12 cellular contexts compared by ENCODE assay signal in the genomic region with DNA sequence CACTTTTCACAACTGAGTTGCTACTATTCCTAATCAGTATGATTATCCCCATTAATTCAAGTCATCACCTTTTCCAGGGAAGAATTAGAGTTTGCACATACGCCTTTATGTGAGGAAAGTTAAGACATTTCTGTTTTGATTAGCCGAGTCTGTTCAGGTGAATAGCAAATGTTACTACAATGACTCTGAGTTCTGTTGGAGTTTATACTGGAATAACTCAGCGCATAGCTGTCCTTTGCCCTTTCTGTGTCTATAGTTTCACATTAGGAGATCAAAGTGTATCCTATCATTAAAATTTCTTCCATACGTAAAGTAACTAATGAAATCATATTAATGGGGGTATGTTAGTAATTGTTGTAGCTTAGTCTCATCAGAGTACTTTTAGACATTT. TPM values are rescaled to one million over a fixed set of nuclear protein-coding genes. Genes with fewer than 3 reads are reported as not detected.
DNase-seq lines count a peak whose midpoint lies in the region; ATAC-seq and TF ChIP-seq lines count a peak whose summit lies in the region.
"Had no signal": no experiment of that assay in that cellular context is flagged by ENCODE, and none has a peak within 500 bp of the region (broad histone marks: within the 10 kb centered on the region; RNA-seq: fewer than 3 reads in every experiment).

No MANE protein-coding gene starts in this region.

- no peaks in the 10 kb centered on the region for H3K27me3 Mint-ChIP-seq in CD8-positive, alpha-beta T cell (ENCODE audit: low read depth)
- H3K27me3 Mint-ChIP-seq in brain = peaks cover 16% of the 10 kb centered on the region
- H3K27me3 Mint-ChIP-seq in type B pancreatic cell = no peaks in the 10 kb centered on the region
- peaks cover 3% of the 10 kb centered on the region for H3K27me3 Mint-ChIP-seq in progenitor cell of endocrine pancreas

- no peaks in the 10 kb centered on the region for H3K27me3 ChIP-seq in CD8-positive, alpha-beta T cell (ENCODE audit: insufficient read depth, low read length)
- H3K27me3 ChIP-seq in KMS-11 (ENCODE audit: insufficient read depth, low read depth) (no peaks in the 10 kb centered on the region), osteoblast (ENCODE audit: insufficient read depth, low read length) (no peaks in the 10 kb centered on the region)

- H3K36me3 Mint-ChIP-seq in CD8-positive, alpha-beta T cell = peaks cover 16% of the 10 kb centered on the region
- no peaks in the 10 kb centered on the region for H3K36me3 Mint-ChIP-seq in brain
- no peaks in the 10 kb centered on the region for H3K36me3 Mint-ChIP-seq in type B pancreatic cell
- H3K36me3 Mint-ChIP-seq in progenitor cell of endocrine pancreas (ENCODE audit: insufficient read depth) = no peaks in the 10 kb centered on the region

- H3K4me1 ChIP-seq in CD8-positive, alpha-beta T cell (ENCODE audit: insufficient read depth, low read length) = peaks cover 82% of the 10 kb centered on the region
- H3K4me1 ChIP-seq in KMS-11 (ENCODE audit: low read depth, poor library complexity, severe bottlenecking) (peaks cover 45% of the 10 kb centered on the region), osteoblast (ENCODE audit: insufficient read depth, low read length) (peaks cover 27% of the 10 kb centered on the region)

- H3K9me3 Mint-ChIP-seq in CD8-positive, alpha-beta T cell = no peaks in the 10 kb centered on the region
- no peaks in the 10 kb centered on the region for H3K9me3 Mint-ChIP-seq in brain
- no peaks in the 10 kb centered on the region for H3K9me3 Mint-ChIP-seq in type B pancreatic cell
- no peaks in the 10 kb centered on the region for H3K9me3 Mint-ChIP-seq in progenitor cell of endocrine pancreas (ENCODE audit: low read depth)

- peaks cover 5% of the 10 kb centered on the region for H3K79me2 ChIP-seq in KMS-11 (ENCODE audit: insufficient read depth, low read depth)
- peaks cover 95% of the 10 kb centered on the region for H3K79me2 ChIP-seq in osteoblast (ENCODE audit: insufficient read depth, low read length)

- ATAC-seq in CD8-positive, alpha-beta T cell = no peak
- ATAC-seq in GM19351 (IDR thresholded peaks at IDR 0.05; ENCODE audit: unreplicated experiment) = no peak

- POLR2A ChIA-PET in CD8-positive, alpha-beta T cell (lab: Charles Lee) = interaction anchor here (0.8 to 3.2 kb wide), 7 partner anchors 9 to 220 kb away, joined by 3 to 19 read pairs (median 6); a partner anchor contains a TSS

- H3K4me2 ChIP-seq in KMS-11 (peak overlapping the region; percentile 40; the same call in 1 of the 2 replicates), osteoblast (ENCODE audit: insufficient read depth, low read length) (peak overlapping the region; percentile 64)

- no peak overlapping the region for H2AFZ ChIP-seq in KMS-11 (ENCODE audit: low read depth)
- H2AFZ ChIP-seq in osteoblast (ENCODE audit: low read length) = no peak overlapping the region

- H3K9ac ChIP-seq in KMS-11 = no peak overlapping the region

- H4K20me1 ChIP-seq in KMS-11 (ENCODE audit: insufficient read depth) (no peaks in the 10 kb centered on the region), osteoblast (ENCODE audit: insufficient read depth, low read length) (peaks cover 42% of the 10 kb centered on the region)

- no peaks in the 10 kb centered on the region for H3K36me3 ChIP-seq in CD8-positive, alpha-beta T cell (ENCODE audit: insufficient read depth, low read length)
- H3K36me3 ChIP-seq in KMS-11 (ENCODE audit: insufficient read depth) (no peaks in the 10 kb centered on the region), osteoblast (ENCODE audit: insufficient read depth, low read length) (no peaks in the 10 kb centered on the region)

- CTCF ChIA-PET in CD8-positive, alpha-beta T cell (lab: Charles Lee) = interaction anchor here (0.6 to 3.7 kb wide), 8 partner anchors 9 to 852 kb away, joined by 3 to 13 read pairs (median 4); a partner anchor contains a TSS

- intact Hi-C loops in CD8-positive, alpha-beta T cell (cut with DNase I, micrococcal nuclease) = loop anchor here (1.0 to 5.0 kb wide), 4 partner anchors 9 to 308 kb away; a partner anchor contains a TSS

- H3K4me1 Mint-ChIP-seq in CD8-positive, alpha-beta T cell (ENCODE audit: low read depth) = peaks cover 85% of the 10 kb centered on the region
- H3K4me1 Mint-ChIP-seq in brain = peaks cover 93% of the 10 kb centered on the region
- H3K4me1 Mint-ChIP-seq in type B pancreatic cell (ENCODE audit: unreplicated experiment) = peaks cover 53% of the 10 kb centered on the region
- peaks cover 13% of the 10 kb centered on the region for H3K4me1 Mint-ChIP-seq in progenitor cell of endocrine pancreas (ENCODE audit: low read depth)

- DNase-seq in CD8-positive, alpha-beta T cell = no peak
- DNase-seq in osteoblast (ENCODE audit: insufficient read length, low spot score, missing footprints) (no peak), type B pancreatic cell (ENCODE audit: extremely low spot score, unreplicated experiment) (no peak), progenitor cell of endocrine pancreas (ENCODE audit: low spot score, unreplicated experiment) (no peak), COLO668 (lab: John Stamatoyannopoulos, UW; ENCODE audit: unreplicated experiment) (no peak)
- DNase-seq: aorta, DMS153, islet precursor cell, NCI-H1105 had no signal

- H3K9me3 ChIP-seq in CD8-positive, alpha-beta T cell (ENCODE audit: low read length) = no peaks in the 10 kb centered on the region
- no peaks in the 10 kb centered on the region for H3K9me3 ChIP-seq in osteoblast (ENCODE audit: low read depth, low read length)

- no peak for TF ChIP-seq CTCF in CD8-positive, alpha-beta T cell (IDR thresholded peaks at IDR 0.05)
- TF ChIP-seq CTCF in KMS-11 (conservative IDR thresholded peaks at IDR 0.05; ENCODE audit: low read depth, low read length) (no peak), brain (conservative IDR thresholded peaks at IDR 0.05) (no peak), osteoblast (IDR thresholded peaks at IDR 0.05; ENCODE audit: extremely low read depth, low read depth, low read length) (no peak), type B pancreatic cell (conservative IDR thresholded peaks at IDR 0.05) (no peak), progenitor cell of endocrine pancreas (IDR thresholded peaks at IDR 0.05; ENCODE audit: unreplicated experiment) (no peak)

- H3K27ac Mint-ChIP-seq in CD8-positive, alpha-beta T cell = peak overlapping the region; percentile 99
- H3K27ac Mint-ChIP-seq in brain (peak overlapping the region in 4 of 5 experiments; percentile 43 to 78 (median 56)), type B pancreatic cell (no peak overlapping the region), progenitor cell of endocrine pancreas (no peak overlapping the region)

- peak overlapping the region; percentile 92 for H3K4me3 Mint-ChIP-seq in CD8-positive, alpha-beta T cell
- H3K4me3 Mint-ChIP-seq in brain (peak overlapping the region in 4 of 5 experiments; percentile 30 to 67 (median 56)), type B pancreatic cell (no peak overlapping the region), progenitor cell of endocrine pancreas (ENCODE audit: low read depth) (no peak overlapping the region)

- H3K27ac ChIP-seq in CD8-positive, alpha-beta T cell (ENCODE audit: low read depth, low read length) = peak overlapping the region; percentile 71
- H3K27ac ChIP-seq in KMS-11 (no peak overlapping the region), osteoblast (ENCODE audit: low read depth, low read length) (no peak overlapping the region)

- H3K4me3 ChIP-seq in CD8-positive, alpha-beta T cell (ENCODE audit: low read depth, low read length) = peak overlapping the region; percentile 22
- no peak overlapping the region for H3K4me3 ChIP-seq in KMS-11 (IDR thresholded peaks at IDR 0.05; ENCODE audit: insufficient read depth, low read depth, low read length)
- H3K4me3 ChIP-seq in osteoblast (ENCODE audit: insufficient read depth, low read length) = no peak overlapping the region

RNA-seq across cellular contexts. Expression of a gene that starts 4.9 kb away (rescaled TPM):
- total RNA-seq in CD8-positive, alpha-beta T cell = 100 to 1,000 TPM; 145 to 146 TPM
- 3.1 TPM for polyA plus RNA-seq in brain (ENCODE audit: insufficient read depth, low read depth, low replicate concordance)
- 55.7 and 57.5 TPM in 2 replicates for total RNA-seq in osteoblast
- total RNA-seq in type B pancreatic cell (ENCODE audit: low replicate concordance) = 26.5 and 36.8 TPM in 2 replicates
- 31.6 and 37.2 TPM in 2 replicates for total RNA-seq in progenitor cell of endocrine pancreas

RNA-seq across cellular contexts. Expression of a gene that starts 37.0 kb away (rescaled TPM):
- 10 to 100 TPM; 40.3 to 45.9 TPM for total RNA-seq in CD8-positive, alpha-beta T cell
- polyA plus RNA-seq in brain (ENCODE audit: insufficient read depth, low read depth, low replicate concordance) = 40.2 TPM
- 263 and 281 TPM in 2 replicates for total RNA-seq in osteoblast
- total RNA-seq in type B pancreatic cell (ENCODE audit: low replicate concordance) = 205 and 235 TPM in 2 replicates
- 129 and 140 TPM in 2 replicates for total RNA-seq in progenitor cell of endocrine pancreas

Comparison
In these comparisons a context has a peak if more than half of its experiments do, and no peak if none do; other contexts are left out.
1. H3K27ac Mint-ChIP-seq: peak in CD8-positive, alpha-beta T cell (single experiment) and brain (4 of 5); none in type B pancreatic cell (single experiment) and progenitor cell of endocrine pancreas (single experiment).
2. H3K4me3 Mint-ChIP-seq: peak in CD8-positive, alpha-beta T cell (single experiment) and brain (4 of 5); none in type B pancreatic cell (single experiment) and progenitor cell of endocrine pancreas (single experiment).